8 cellular contexts compared by ENCODE assay signal in the genomic region with DNA sequence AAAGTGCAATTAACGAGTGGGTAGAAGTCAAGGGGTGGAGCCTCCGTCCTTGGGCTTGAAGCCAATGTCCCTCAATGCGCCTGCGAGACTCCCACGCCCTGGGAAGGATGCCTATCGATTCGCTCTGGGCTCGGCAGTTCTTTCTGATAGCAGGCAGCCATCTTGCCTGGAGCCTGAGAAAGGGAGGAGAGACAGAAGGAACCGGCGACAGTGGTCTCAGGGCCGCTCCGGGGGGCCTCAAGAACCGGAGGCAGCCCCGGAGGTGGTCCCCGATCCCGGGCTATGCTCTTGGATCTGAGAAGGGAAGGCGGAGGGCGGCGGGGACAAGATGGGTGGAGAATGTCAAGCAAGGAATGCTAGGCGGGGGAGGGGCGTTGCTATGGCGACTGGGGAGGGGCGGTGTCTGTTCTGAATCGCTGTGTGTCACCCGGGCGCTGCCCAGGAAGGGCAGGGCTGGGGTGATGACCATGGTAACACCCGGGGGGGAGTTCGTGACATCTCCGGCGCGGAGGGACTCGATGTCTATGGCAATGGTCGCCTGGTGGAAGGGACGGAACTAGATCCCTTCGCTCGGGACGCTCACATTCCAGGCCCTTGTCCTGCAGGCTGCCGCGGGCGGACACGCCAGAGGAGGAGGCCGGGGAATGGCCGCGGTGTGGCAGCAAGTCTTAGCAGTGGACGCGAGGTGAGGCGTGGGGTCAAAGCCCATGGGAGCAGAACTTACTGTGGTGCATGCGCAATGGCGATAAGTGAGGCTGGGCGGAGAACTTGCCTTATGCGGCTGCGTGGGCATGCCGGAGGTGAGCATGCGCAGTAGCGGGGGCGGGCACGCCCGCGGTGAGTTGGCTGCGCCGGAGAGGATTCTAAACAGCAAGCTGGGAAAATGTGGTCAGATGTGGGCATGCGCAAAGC. TPM values are rescaled to one million over a fixed set of nuclear protein-coding genes. Genes with fewer than 3 reads are reported as not detected.
DNase-seq lines count a peak whose midpoint lies in the region; ATAC-seq, FAIRE-seq and TF ChIP-seq lines count a peak whose summit lies in the region.

Gene WDR13 (plus strand): TSS at position 140 of the 912 bp plus-strand sequence. CDS start 505 bp downstream, at position 645.

- H3K36me3 ChIP-seq in CD8-positive, alpha-beta T cell (ENCODE audit: insufficient read depth, low read length), result no peaks in the 10 kb centered on the region
- H3K36me3 ChIP-seq in HUES48 (ENCODE audit: control insufficient read depth, insufficient read depth, low read length) (peaks cover 22% of the 10 kb centered on the region), NT2/D1 (ENCODE audit: insufficient read depth, insufficient read length, low read length) (peaks cover 39% of the 10 kb centered on the region), H1 (ENCODE audit: control insufficient read depth in 2 of 4, insufficient read depth in 4 of 4, low read length in 3 of 4) (peaks cover 0 to 15% (median 1%) of the 10 kb centered on the region in 4 experiments; a peak in 4 of 8 replicates)

- H3K4me1 Mint-ChIP-seq in CD8-positive, alpha-beta T cell (ENCODE audit: low read depth), result peaks cover 10% of the 10 kb centered on the region
- peaks cover 10% of the 10 kb centered on the region for H3K4me1 Mint-ChIP-seq in activated CD8-positive, alpha-beta memory T cell treated with anti-CD3 and anti-CD28 coated beads, Interleukin-2, amount 10 ng/mL, durations not matched to agents 7 days and 5 days
- H3K4me1 Mint-ChIP-seq in memory B cell, result peaks cover 8% of the 10 kb centered on the region

- intact Hi-C loops in CD8-positive, alpha-beta T cell (cut with DNase I, micrococcal nuclease), result loop anchor here (1.0 to 5.0 kb wide), 8 partner anchors 23 to 405 kb away; partner anchors contain the start of genes RBM3 (in 2 of the 2), TBC1D25 (in 2 of the 2), EBP (in 1 of the 2) and FTSJ1 (in 1 of the 2)

- H3K14ac ChIP-seq in H1 (ENCODE audit: insufficient read length), result no peak within 1 kb of the TSS

- H2BK20ac ChIP-seq in H1 (ENCODE audit: low read length), result no peak within 1 kb of the TSS

- H3K27ac Mint-ChIP-seq in CD8-positive, alpha-beta T cell, result peak within 1 kb of the TSS; percentile 100
- H3K27ac Mint-ChIP-seq in activated CD8-positive, alpha-beta memory T cell treated with anti-CD3 and anti-CD28 coated beads, Interleukin-2, amount 10 ng/mL, durations not matched to agents 7 days and 5 days, result peak within 1 kb of the TSS; percentile 97
- H3K27ac Mint-ChIP-seq in memory B cell, result peak within 1 kb of the TSS; percentile 99

- CTCF ChIA-PET in CD8-positive, alpha-beta T cell (lab: Charles Lee), result no interaction called here
- CTCF ChIA-PET in activated CD8-positive, alpha-beta memory T cell treated with anti-CD3 and anti-CD28 coated beads, Interleukin-2, amount 10 ng/mL, durations not matched to agents 7 days and 5 days (lab: Charles Lee), result no interaction called here
- CTCF ChIA-PET in H1 (lab: Charles Lee; ENCODE audit: partially characterized antibody), result no interaction called here

- H3K27me3 Mint-ChIP-seq in CD8-positive, alpha-beta T cell (ENCODE audit: low read depth), result no peaks in the 10 kb centered on the region
- H3K27me3 Mint-ChIP-seq in activated CD8-positive, alpha-beta memory T cell treated with anti-CD3 and anti-CD28 coated beads, Interleukin-2, amount 10 ng/mL, durations not matched to agents 7 days and 5 days, result no peaks in the 10 kb centered on the region
- no peaks in the 10 kb centered on the region for H3K27me3 Mint-ChIP-seq in memory B cell

- no peak within 1 kb of the TSS for H2BK120ac ChIP-seq in H1 (replicated peaks; ENCODE audit: low read depth, low read length)

- H4K20me1 ChIP-seq in H1 (replicated peaks in 1 of 2; ENCODE audit: control insufficient read depth in 1 of 2, insufficient read depth in 2 of 2, low read length in 2 of 2), result no peaks in the 10 kb centered on the region

- WGBS in H1 (ENCODE audit: extremely low coverage in 1 of 2, insufficient coverage in 1 of 2, insufficient read length in 1 of 2, insufficient replicate concordance in 2 of 2, low coverage in 1 of 2, low lambda C conversion rate in 2 of 2, missing lambda C conversion rate in 1 of 2), 2 experiments, result 2% methylated on average over 25 of the region's 62 CpGs; no CpG with 5 or more reads in 1 of the 2 experiments

- no peaks in the 10 kb centered on the region for H3K9me3 Mint-ChIP-seq in CD8-positive, alpha-beta T cell
- no peaks in the 10 kb centered on the region for H3K9me3 Mint-ChIP-seq in activated CD8-positive, alpha-beta memory T cell treated with anti-CD3 and anti-CD28 coated beads, Interleukin-2, amount 10 ng/mL, durations not matched to agents 7 days and 5 days (ENCODE audit: low read depth)
- H3K9me3 Mint-ChIP-seq in memory B cell, result no peaks in the 10 kb centered on the region

- no peaks in the 10 kb centered on the region for H3K27me3 ChIP-seq in CD8-positive, alpha-beta T cell (ENCODE audit: insufficient read depth, low read length)
- H3K27me3 ChIP-seq in HUES48 (ENCODE audit: control insufficient read depth, insufficient read depth, low read length) (no peaks in the 10 kb centered on the region), NT2/D1 (ENCODE audit: insufficient read depth, insufficient read length) (no peaks in the 10 kb centered on the region), H1 (replicated peaks in 1 of 4; ENCODE audit: control insufficient read depth in 3 of 4, extremely low read depth in 1 of 4, insufficient read depth in 3 of 4, low read length in 3 of 4) (no peaks in the 10 kb centered on the region)

- no peak for TF ChIP-seq CTCF in CD8-positive, alpha-beta T cell (IDR thresholded peaks at IDR 0.05)
- TF ChIP-seq CTCF in H1 (IDR thresholded peaks at IDR 0.05; ENCODE audit: control extremely low read depth in 1 of 3, insufficient read depth in 1 of 3, low read depth in 1 of 3, low read length in 3 of 3), result no peak

- peaks cover 7% of the 10 kb centered on the region for H3K4me1 ChIP-seq in CD8-positive, alpha-beta T cell (ENCODE audit: insufficient read depth, low read length)
- H3K4me1 ChIP-seq in HUES48 (ENCODE audit: control insufficient read depth, insufficient read depth, low read length), result no peaks in the 10 kb centered on the region
- peaks cover 4% of the 10 kb centered on the region for H3K4me1 ChIP-seq in NT2/D1 (ENCODE audit: insufficient read depth, insufficient read length)
- H3K4me1 ChIP-seq in H1 (replicated peaks in 1 of 4; ENCODE audit: control insufficient read depth in 3 of 4, insufficient read depth in 4 of 4, low read length in 3 of 4), result peaks cover 0 to 3% (median 1%) of the 10 kb centered on the region in 4 experiments; a peak in 2 of 7 replicates

- H2BK5ac ChIP-seq in H1 (ENCODE audit: low read depth, low read length), result peak within 1 kb of the TSS; percentile 87

- H3K9ac ChIP-seq in HUES48 (ENCODE audit: low read depth, low read length), result peak within 1 kb of the TSS; percentile 66
- H3K9ac ChIP-seq in NT2/D1 (ENCODE audit: insufficient read length, low read depth), result peak within 1 kb of the TSS; percentile 94
- peak within 1 kb of the TSS in 3 of 4 experiments; percentile 49 to 82 (median 72); a peak in 6 of 7 replicates for H3K9ac ChIP-seq in H1 (replicated peaks in 1 of 4; ENCODE audit: extremely low read depth in 1 of 4, low read depth in 3 of 4, low read length in 3 of 4)

- no peak within 1 kb of the TSS for H3K23ac ChIP-seq in H1 (ENCODE audit: insufficient read length)

- 0 out of 2 replicates have a peak within 1 kb of the TSS, but pooled peaks have one; percentile 11 for H4K8ac ChIP-seq in H1 (ENCODE audit: extremely low read depth, insufficient read depth, low read length)

- peaks cover 2% of the 10 kb centered on the region; the same call in 1 of the 2 replicates for H3K23me2 ChIP-seq in H1 (ENCODE audit: low read depth, low read length)

- peak within 1 kb of the TSS; percentile 91 for H3K4ac ChIP-seq in H1 (replicated peaks; ENCODE audit: insufficient read length, low read depth, low read length)

- TF ChIP-seq RAD21 in H1 (IDR thresholded peaks at IDR 0.05 in 1 of 2, conservative IDR thresholded peaks at IDR 0.05 in 1 of 2; ENCODE audit: low read depth in 2 of 2, low read length in 2 of 2), result no peak

- POLR2A ChIA-PET in CD8-positive, alpha-beta T cell (lab: Charles Lee), result interaction anchor here (0.7 to 0.9 kb wide), 2 partner anchors 23 to 314 kb away, joined by 5 to 6 read pairs; partner anchors contain the start of genes RBM3 and SLC35A2
- POLR2A ChIA-PET in H1 (lab: Charles Lee; ENCODE audit: partially characterized antibody), result interaction anchor here (1.0 to 2.8 kb wide), 6 partner anchors 11 to 23 kb away, joined by 4 to 12 read pairs (median 6); partner anchors contain the start of gene RBM3

- peak within 1 kb of the TSS; percentile 66 to 96 for H3K4me2 ChIP-seq in H1 (ENCODE audit: insufficient read depth in 1 of 2, low read depth in 2 of 2, low read length in 2 of 2)

- no peaks in the 10 kb centered on the region for H3K79me2 ChIP-seq in H1 (ENCODE audit: control insufficient read depth in 1 of 2, insufficient read depth in 2 of 2, low read length in 2 of 2)

- peak within 1 kb of the TSS; percentile 94 for H3K4me3 Mint-ChIP-seq in CD8-positive, alpha-beta T cell
- peak within 1 kb of the TSS; percentile 93 for H3K4me3 Mint-ChIP-seq in activated CD8-positive, alpha-beta memory T cell treated with anti-CD3 and anti-CD28 coated beads, Interleukin-2, amount 10 ng/mL, durations not matched to agents 7 days and 5 days
- H3K4me3 Mint-ChIP-seq in memory B cell, result peak within 1 kb of the TSS; percentile 97

- no peak within 1 kb of the TSS for H2BK15ac ChIP-seq in H1 (ENCODE audit: low read length)

- peak within 1 kb of the TSS; percentile 96 for H3K18ac ChIP-seq in H1 (ENCODE audit: extremely low read depth, low read length)

- peak in 1 of 2 experiments; percentile 16; a peak in 1 of 3 replicates for TF ChIP-seq POLR2A in H1 (IDR thresholded peaks at IDR 0.05; ENCODE audit: control extremely low read depth in 1 of 2, low read depth in 2 of 2, low read length in 2 of 2)

- no peak for TF ChIP-seq EP300 in H1 (IDR thresholded peaks at IDR 0.05; ENCODE audit: borderline replicate concordance in 1 of 2, low read depth in 2 of 2, low read length in 2 of 2)

- peak within 1 kb of the TSS; percentile 100 for H3K27ac ChIP-seq in CD8-positive, alpha-beta T cell (ENCODE audit: low read depth, low read length)
- peak within 1 kb of the TSS; percentile 97 for H3K27ac ChIP-seq in HUES48 (ENCODE audit: low read depth, low read length)
- H3K27ac ChIP-seq in H1 (ENCODE audit: low read depth, low read length), result peak within 1 kb of the TSS; percentile 78; the same call in 1 of the 2 replicates

- no peak within 1 kb of the TSS for H2AFZ ChIP-seq in H1 (ENCODE audit: low read length)

- peak; percentile 82 for ATAC-seq in CD8-positive, alpha-beta T cell
- ATAC-seq in GM19468 (IDR thresholded peaks at IDR 0.05; ENCODE audit: extremely low read depth, unreplicated experiment), result peak; percentile 33
- ATAC-seq in activated CD8-positive, alpha-beta memory T cell treated with anti-CD3 and anti-CD28 coated beads, Interleukin-2, amount 10 ng/mL, durations not matched to agents 7 days and 5 days, result peak; percentile 87
- peak; percentile 81 for ATAC-seq in memory B cell (ENCODE audit: low read depth)

- peak within 1 kb of the TSS; percentile 79 for H3K56ac ChIP-seq in H1 (replicated peaks; ENCODE audit: insufficient read length, low read depth, low read length)

- H3K4me3 ChIP-seq in CD8-positive, alpha-beta T cell (ENCODE audit: low read depth, low read length), result peak within 1 kb of the TSS; percentile 99
- H3K4me3 ChIP-seq in HUES48 (ENCODE audit: low read depth, low read length) (peak within 1 kb of the TSS; percentile 93), NT2/D1 (ENCODE audit: insufficient read length, low read depth) (peak within 1 kb of the TSS; percentile 99), H1 (ENCODE audit: extremely low read depth in 1 of 4, insufficient read depth in 2 of 4, low read depth in 3 of 4, low read length in 4 of 4) (peak within 1 kb of the TSS; percentile 76 to 96 (median 84))

- FAIRE-seq in H1 (lab: Jason Lieb, UNC), result peak; percentile 97

- peaks cover 28% of the 10 kb centered on the region for H3K36me3 Mint-ChIP-seq in CD8-positive, alpha-beta T cell
- H3K36me3 Mint-ChIP-seq in activated CD8-positive, alpha-beta memory T cell treated with anti-CD3 and anti-CD28 coated beads, Interleukin-2, amount 10 ng/mL, durations not matched to agents 7 days and 5 days, result peaks cover 1% of the 10 kb centered on the region
- H3K36me3 Mint-ChIP-seq in memory B cell, result peaks cover 2% of the 10 kb centered on the region

- H4K91ac ChIP-seq in H1 (replicated peaks; ENCODE audit: insufficient read length, low read length), result peak within 1 kb of the TSS; percentile 75

- peak within 1 kb of the TSS; percentile 5 for H4K5ac ChIP-seq in H1 (ENCODE audit: insufficient read length, low read depth, low read length)

- no peak within 1 kb of the TSS for H2BK12ac ChIP-seq in H1 (ENCODE audit: low read depth, low read length)

- DNase-seq in CD8-positive, alpha-beta T cell, result peak; percentile 79 to 93 (median 88)
- DNase-seq in NT2/D1 (ENCODE audit: low read depth, low spot score) (peak; percentile 89), H1 (ENCODE audit: low read depth in 1 of 2, low spot score in 2 of 2) (peak; percentile 84 to 89), memory B cell (ENCODE audit: low spot score in 2 of 2) (peak; percentile 78 to 83)
- DNase-seq in activated CD8-positive, alpha-beta memory T cell treated with anti-CD3 and anti-CD28 coated beads, Interleukin-2, amount 10 ng/mL, durations not matched to agents 7 days and 5 days, result peak; percentile 93
- peak; percentile 83 for DNase-seq in stimulated activated CD8-positive, alpha-beta memory T cell treated with anti-CD3 and anti-CD28 coated beads, Interleukin-12 subunit alpha, Interleukin-12 subunit beta, amount 100 ng/mL, for 1 hour (ENCODE audit: low read depth)

- no peaks in the 10 kb centered on the region for H3K79me1 ChIP-seq in H1 (ENCODE audit: low read depth, low read length)

- H3K9me3 ChIP-seq in CD8-positive, alpha-beta T cell (ENCODE audit: low read length), result no peaks in the 10 kb centered on the region
- H3K9me3 ChIP-seq in HUES48 (ENCODE audit: control insufficient read depth, insufficient read depth, low read length) (peaks cover 33% of the 10 kb centered on the region), NT2/D1 (ENCODE audit: insufficient read depth, low read length) (no peaks in the 10 kb centered on the region), H1 (ENCODE audit: insufficient read depth in 2 of 2, low read depth in 1 of 2, low read length in 1 of 2) (no peaks in the 10 kb centered on the region)

- H2AK5ac ChIP-seq in H1 (ENCODE audit: low read depth, low read length), result no peak within 1 kb of the TSS

RNA-seq across cellular contexts. Expression of gene WDR13, which starts in this region (rescaled TPM):
- 10 to 100 TPM; 41.6 to 51.6 TPM for total RNA-seq in CD8-positive, alpha-beta T cell
- total RNA-seq in activated CD8-positive, alpha-beta memory T cell treated with anti-CD3 and anti-CD28 coated beads, Interleukin-2, amount 10 ng/mL, durations not matched to agents 7 days and 5 days, result 10 to 100 TPM; 32.6 to 42.9 TPM
- 19.4 and 19.7 TPM in 2 replicates for total RNA-seq in H1 (2021; fragmentation: NEBNext Ultra II Directional; extraction: Animal tissue kit (Norgen Biotek cat#: 25700))
- polyA plus RNA-seq in H1 (2011; rRNA removed), result 46.3 and 120 TPM in 2 replicates
- polyA plus RNA-seq in H1 (2011; cell fraction: cytosol; rRNA removed), result 49.3 TPM
- polyA plus RNA-seq in H1 (2011; cell fraction: nucleus; rRNA removed), result 133 TPM
- polyA plus RNA-seq in H1 (2012, experiment 1 of 2), result 36.6 to 55.5 TPM (median 44.4 TPM) in 4 replicates
- polyA plus RNA-seq in H1 (2012, experiment 2 of 2), result 22.8 TPM
- 8.8 TPM for polyA plus RNA-seq in H1 (2013, experiment 1 of 2)
- polyA plus RNA-seq in H1 (2013, experiment 2 of 2), result 8.1 TPM
- polyA minus RNA-seq in H1 (2011; rRNA and poly(A)+ RNA removed), result 18.9 and 21.1 TPM in 2 replicates
- polyA minus RNA-seq in H1 (2011; cell fraction: cytosol; rRNA and poly(A)+ RNA removed), result 22.8 TPM
- 17.0 TPM for polyA minus RNA-seq in H1 (2011; cell fraction: nucleus; rRNA and poly(A)+ RNA removed)

Comparison
In these comparisons a context has a peak if more than half of its experiments do, and no peak if none do; other contexts are left out.
1. Peak in every context shown above with its lines: DNase-seq, ATAC-seq, H3K4me3 ChIP-seq and H3K27ac ChIP-seq.
2. ATAC-seq: peak in every context shown above with its lines; median percentile 87 in activated CD8-positive, alpha-beta memory T cell treated with anti-CD3 and anti-CD28 coated beads, Interleukin-2, amount 10 ng/mL, durations not matched to agents 7 days and 5 days; 82 in CD8-positive, alpha-beta T cell; 81 in memory B cell; 33 in GM19468.